In genomic region chr3:127254001-127254400, GRCh38 we compare ENCODE assay signal across 1 cellular context.
TF ChIP-seq lines count a peak whose summit lies in the region.

No MANE protein-coding gene starts in this region.

TF ChIP-seq in IMR-90, 13 proteins besides CTCF, POLR2A, EP300 and RAD21 (continued from another document):
- TF ChIP-seq RCOR1 (IDR thresholded peaks at IDR 0.05; ENCODE audit: insufficient replicate concordance, low read length) = no peak
